2 cellular contexts compared by ENCODE assay signal in genomic region chr9:129594632-129595031, GRCh38.
TF ChIP-seq lines count a peak whose summit lies in the region.

No MANE protein-coding gene starts in this region.

TF ChIP-seq in HCT116, 20 proteins besides CTCF, POLR2A, EP300 and RAD21:
- TF ChIP-seq POLR2AphosphoS5 (IDR thresholded peaks at IDR 0.05; ENCODE audit: low read depth, low read length) (no peak), EZH2phosphoT487 (IDR thresholded peaks at IDR 0.05; ENCODE audit: borderline replicate concordance) (no peak), ELF1 (IDR thresholded peaks at IDR 0.05; ENCODE audit: borderline replicate concordance, low read depth) (no peak), SRF (IDR thresholded peaks at IDR 0.05; ENCODE audit: low read depth) (no peak), JUND (IDR thresholded peaks at IDR 0.05) (no peak), CBX3 (IDR thresholded peaks at IDR 0.05; ENCODE audit: low read depth) (no peak), CEBPB (IDR thresholded peaks at IDR 0.05; ENCODE audit: low read depth) (no peak), EGR1 (IDR thresholded peaks at IDR 0.05; ENCODE audit: low read depth) (no peak), TCF7L2 (IDR thresholded peaks at IDR 0.05; ENCODE audit: borderline replicate concordance, extremely low read depth, insufficient read depth, insufficient read length) (no peak), YY1 (IDR thresholded peaks at IDR 0.05; ENCODE audit: extremely low read depth, insufficient replicate concordance, low read depth, low read length) (no peak), SP1 (IDR thresholded peaks at IDR 0.05; ENCODE audit: low read depth) (no peak), ZBTB33 (IDR thresholded peaks at IDR 0.05; ENCODE audit: extremely low read depth, insufficient replicate concordance, low read length) (no peak), SIN3A (IDR thresholded peaks at IDR 0.05; ENCODE audit: low read depth) (no peak), ZFX (IDR thresholded peaks at IDR 0.05) (no peak), FOSL1 (IDR thresholded peaks at IDR 0.05; ENCODE audit: low read depth) (no peak), ZNF274 (IDR thresholded peaks at IDR 0.05; ENCODE audit: low read depth, low read length) (no peak), MAX (IDR thresholded peaks at IDR 0.05) (no peak), ATF3 (IDR thresholded peaks at IDR 0.05) (no peak), EZH2 (IDR thresholded peaks at IDR 0.05) (no peak)
TF ChIP-seq in HCT116: peak in this region for 0.

TF ChIP-seq in K562, 482 proteins besides CTCF, POLR2A, EP300 and RAD21:
- no peak for TF ChIP-seq ZNF398 (CRISPR knock-in tag; IDR thresholded peaks at IDR 0.05)
- peak; percentile 51 for TF ChIP-seq NFIC (IDR thresholded peaks at IDR 0.05)
- TF ChIP-seq NCOA2 (IDR thresholded peaks at IDR 0.05; ENCODE audit: partially characterized antibody in 2 of 2) = no peak
- TF ChIP-seq ARID2 (IDR thresholded peaks at IDR 0.05) = no peak
- no peak for TF ChIP-seq FOXK2 (conservative IDR thresholded peaks at IDR 0.05 in 1 of 2, IDR thresholded peaks at IDR 0.05 in 1 of 2; ENCODE audit: low read depth in 2 of 2)
- TF ChIP-seq POLR3A (IDR thresholded peaks at IDR 0.05; ENCODE audit: borderline replicate concordance, extremely low read depth, insufficient read depth, insufficient read length) = no peak
- 0 out of 2 replicates have a peak, but pooled peaks have one; percentile 16 for TF ChIP-seq CEBPB (tag; IDR thresholded peaks at IDR 0.05)
- no peak for TF ChIP-seq HOMEZ (CRISPR knock-in tag; IDR thresholded peaks at IDR 0.05)
- TF ChIP-seq KLF13 (tag; IDR thresholded peaks at IDR 0.05; ENCODE audit: borderline replicate concordance, low read depth) = no peak
- TF ChIP-seq KDM1A (IDR thresholded peaks at IDR 0.05) = no peak
TF ChIP-seq in K562: peak in this region for 2.
